10 cellular contexts compared by ENCODE assay signal in the genomic region with DNA sequence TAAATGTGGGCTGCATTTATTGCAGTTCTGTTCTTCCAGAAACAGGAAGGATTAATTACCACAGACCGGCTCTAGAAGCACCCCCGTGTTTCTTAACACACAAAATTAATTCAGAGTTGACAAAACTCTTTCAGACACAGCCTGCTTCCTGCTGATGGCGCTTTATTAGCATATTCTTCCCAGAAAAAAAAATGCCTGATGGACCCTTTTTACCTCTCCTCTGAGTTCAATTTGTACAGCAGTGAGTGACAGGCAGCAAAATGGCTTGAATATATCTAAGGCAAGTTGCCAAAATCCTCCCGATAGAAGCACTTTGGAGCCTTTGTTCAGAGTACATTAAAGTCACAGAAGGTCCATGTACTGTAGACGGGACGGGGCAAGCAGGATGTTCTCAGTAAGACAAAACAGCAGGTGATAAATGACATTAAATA.
DNase-seq lines count a peak whose midpoint lies in the region; ATAC-seq and TF ChIP-seq lines count a peak whose summit lies in the region.
"Had no signal": no experiment of that assay in that cellular context is flagged by ENCODE, and none has a peak within 500 bp of the region (broad histone marks: within the 10 kb centered on the region; RNA-seq: fewer than 3 reads in every experiment).

No MANE protein-coding gene starts in this region.

- H3K9me2 ChIP-seq in OCI-LY7 (ENCODE audit: insufficient read depth, low read length) = no peaks in the 10 kb centered on the region

- H3K27me3 ChIP-seq in mammary epithelial cell (ENCODE audit: insufficient read depth, low read length) (no peaks in the 10 kb centered on the region), breast epithelium (no peaks in the 10 kb centered on the region), OCI-LY3 (ENCODE audit: low read depth, low read length) (no peaks in the 10 kb centered on the region), lower lobe of right lung (ENCODE audit: low read depth) (no peaks in the 10 kb centered on the region)
- H3K27me3 ChIP-seq: tibial artery had no signal

- H3K4me2 ChIP-seq in mammary epithelial cell (ENCODE audit: insufficient read depth, low read depth, low read length) = no peak overlapping the region
- H3K4me2 ChIP-seq in OCI-LY3 (ENCODE audit: low read length) = peak overlapping the region; percentile 6; the same call in 1 of the 2 replicates
- no peak overlapping the region for H3K4me2 ChIP-seq in OCI-LY7 (ENCODE audit: low read length)

- in situ Hi-C loops in mammary epithelial cell (cut with MboI; ENCODE audit: low sequenced_read_pairs in 2 of 2) = no loop called here

- H3K9ac ChIP-seq in mammary epithelial cell (ENCODE audit: insufficient read depth, low read length) (no peak overlapping the region), OCI-LY3 (ENCODE audit: low read length) (no peak overlapping the region)

- H3K4me1 ChIP-seq in mammary epithelial cell (ENCODE audit: insufficient read depth, low read length) (no peaks in the 10 kb centered on the region), breast epithelium (no peaks in the 10 kb centered on the region), OCI-LY3 (ENCODE audit: low read length) (no peaks in the 10 kb centered on the region), lower lobe of right lung (no peaks in the 10 kb centered on the region), OCI-LY7 (ENCODE audit: insufficient read depth, low read length, poor library complexity, severe bottlenecking) (no peaks in the 10 kb centered on the region)
- H3K4me1 ChIP-seq: tibial artery had no signal

- dilution Hi-C loops in mammary epithelial cell (cut with HindIII; ENCODE audit: low sequenced_read_pairs) = no loop called here

- DNase-seq in mammary epithelial cell (no peak), breast epithelium (ENCODE audit: low spot score in 2 of 2) (no peak), foreskin fibroblast (peak; percentile 2 to 31), lower lobe of right lung (no peak), OCI-LY7 (ENCODE audit: low spot score) (no peak)
- DNase-seq: tibial artery had no signal

- no peak for ATAC-seq in lower lobe of right lung
- ATAC-seq in HG02798 (IDR thresholded peaks at IDR 0.05; ENCODE audit: poor library complexity, unreplicated experiment) = no peak
- no peak for ATAC-seq in GM21619 (IDR thresholded peaks at IDR 0.05; ENCODE audit: unreplicated experiment)
- ATAC-seq: HCT116 had no signal

- H3K36me3 ChIP-seq in mammary epithelial cell (ENCODE audit: insufficient read depth, low read length) = no peaks in the 10 kb centered on the region
- no peaks in the 10 kb centered on the region for H3K36me3 ChIP-seq in breast epithelium
- no peaks in the 10 kb centered on the region for H3K36me3 ChIP-seq in OCI-LY3 (replicated peaks; ENCODE audit: low read depth, low read length)
- no peaks in the 10 kb centered on the region for H3K36me3 ChIP-seq in lower lobe of right lung
- H3K36me3 ChIP-seq in OCI-LY7 (ENCODE audit: insufficient read depth, low read length) = no peaks in the 10 kb centered on the region
- H3K36me3 ChIP-seq: tibial artery had no signal

- H3K27ac ChIP-seq in mammary epithelial cell (ENCODE audit: insufficient read depth, low read depth, low read length) = no peak overlapping the region
- H3K27ac ChIP-seq in breast epithelium = no peak overlapping the region
- no peak overlapping the region for H3K27ac ChIP-seq in OCI-LY3 (ENCODE audit: low read length)
- no peak overlapping the region for H3K27ac ChIP-seq in lower lobe of right lung
- no peak overlapping the region for H3K27ac ChIP-seq in OCI-LY7 (ENCODE audit: low read depth, low read length, poor library complexity, severe bottlenecking)
- H3K27ac ChIP-seq: tibial artery had no signal

- H4K20me1 ChIP-seq in mammary epithelial cell (ENCODE audit: insufficient read depth, low read length) (no peaks in the 10 kb centered on the region), OCI-LY3 (ENCODE audit: insufficient read depth, low read length) (no peaks in the 10 kb centered on the region), OCI-LY7 (ENCODE audit: insufficient read depth, low read length) (no peaks in the 10 kb centered on the region)

- intact Hi-C loops in mammary epithelial cell (cut with micrococcal nuclease) = no loop called here
- intact Hi-C loops in breast epithelium (cut with DNase I; ENCODE audit: low total_unique reads) = no loop called here
- intact Hi-C loops in lower lobe of right lung (cut with DNase I) = no loop called here
- intact Hi-C loops in OCI-LY7 (cut with micrococcal nuclease; ENCODE audit: unreplicated experiment) = no loop called here

- POLR2A ChIA-PET in OCI-LY7 (lab: Charles Lee) = no interaction called here

- H3K9me3 ChIP-seq in mammary epithelial cell (replicated peaks; ENCODE audit: insufficient read depth, low read length) (no peaks in the 10 kb centered on the region), breast epithelium (no peaks in the 10 kb centered on the region), OCI-LY3 (ENCODE audit: insufficient read depth, low read length) (no peaks in the 10 kb centered on the region), lower lobe of right lung (no peaks in the 10 kb centered on the region), OCI-LY7 (ENCODE audit: low read length) (no peaks in the 10 kb centered on the region)
- H3K9me3 ChIP-seq: tibial artery had no signal

- 11% methylated on average over 6 of the region's 6 CpGs for WGBS in mammary epithelial cell (ENCODE audit: low coverage, missing lambda C conversion rate)

- no peak for TF ChIP-seq POLR2A in breast epithelium (IDR thresholded peaks at IDR 0.05)

- H3K4me3 ChIP-seq in mammary epithelial cell (replicated peaks in 1 of 3; ENCODE audit: insufficient read depth in 1 of 3, low read depth in 2 of 3, low read length in 3 of 3) = no peak overlapping the region
- no peak overlapping the region for H3K4me3 ChIP-seq in breast epithelium
- no peak overlapping the region for H3K4me3 ChIP-seq in OCI-LY3 (ENCODE audit: low read length)
- H3K4me3 ChIP-seq in foreskin fibroblast (ENCODE audit: low read depth in 1 of 2, low read length in 2 of 2) = no peak overlapping the region
- no peak overlapping the region for H3K4me3 ChIP-seq in lower lobe of right lung
- H3K4me3 ChIP-seq in OCI-LY7 (ENCODE audit: low read depth, low read length, poor library complexity, severe bottlenecking) = no peak overlapping the region
- H3K4me3 ChIP-seq: tibial artery had no signal

- no TSS peak for BruUV-seq in mammary epithelial cell (replicated peaks; lab: Mats Ljungman, UMichigan)
- no TSS peak for BruUV-seq in OCI-LY7 (replicated peaks; lab: Mats Ljungman, UMichigan)

- H2AFZ ChIP-seq in mammary epithelial cell (ENCODE audit: low read depth, low read length) (peak overlapping the region; percentile 16), OCI-LY3 (ENCODE audit: low read depth, low read length) (no peak overlapping the region), OCI-LY7 (ENCODE audit: low read length) (no peak overlapping the region)

- TF ChIP-seq CTCF in mammary epithelial cell (conservative IDR thresholded peaks at IDR 0.05 in 1 of 2, IDR thresholded peaks at IDR 0.05 in 1 of 2; ENCODE audit: extremely low read depth in 1 of 2, insufficient read depth in 1 of 2, low read depth in 1 of 2, low read length in 2 of 2) (no peak), breast epithelium (IDR thresholded peaks at IDR 0.05) (no peak), OCI-LY3 (IDR thresholded peaks at IDR 0.05; ENCODE audit: low read depth, low read length) (no peak), foreskin fibroblast (IDR thresholded peaks at IDR 0.05; ENCODE audit: low read depth, low read length) (no peak), lower lobe of right lung (IDR thresholded peaks at IDR 0.05) (no peak), OCI-LY7 (conservative IDR thresholded peaks at IDR 0.05; ENCODE audit: low read length) (no peak)

- CTCF ChIA-PET in mammary epithelial cell (lab: Charles Lee; ENCODE audit: low non-redundant PET) = no interaction called here
- CTCF ChIA-PET in OCI-LY7 (lab: Charles Lee; ENCODE audit: unreplicated experiment) = no interaction called here

- no peaks in the 10 kb centered on the region for H3K79me2 ChIP-seq in mammary epithelial cell (ENCODE audit: insufficient read depth, low read length)
- H3K79me2 ChIP-seq in OCI-LY3 (ENCODE audit: low read length) = no peaks in the 10 kb centered on the region
- no peaks in the 10 kb centered on the region for H3K79me2 ChIP-seq in OCI-LY7 (ENCODE audit: insufficient read depth, low read depth, low read length)

Comparison
In these comparisons a context has a peak if more than half of its experiments do, and no peak if none do; other contexts are left out.
1. DNase-seq: peak in foreskin fibroblast (2 of 2); none in mammary epithelial cell (single experiment), breast epithelium (0 of 2), lower lobe of right lung (single experiment) and OCI-LY7 (single experiment).